ENCODE assay signal across 9 cellular contexts in the genomic region with DNA sequence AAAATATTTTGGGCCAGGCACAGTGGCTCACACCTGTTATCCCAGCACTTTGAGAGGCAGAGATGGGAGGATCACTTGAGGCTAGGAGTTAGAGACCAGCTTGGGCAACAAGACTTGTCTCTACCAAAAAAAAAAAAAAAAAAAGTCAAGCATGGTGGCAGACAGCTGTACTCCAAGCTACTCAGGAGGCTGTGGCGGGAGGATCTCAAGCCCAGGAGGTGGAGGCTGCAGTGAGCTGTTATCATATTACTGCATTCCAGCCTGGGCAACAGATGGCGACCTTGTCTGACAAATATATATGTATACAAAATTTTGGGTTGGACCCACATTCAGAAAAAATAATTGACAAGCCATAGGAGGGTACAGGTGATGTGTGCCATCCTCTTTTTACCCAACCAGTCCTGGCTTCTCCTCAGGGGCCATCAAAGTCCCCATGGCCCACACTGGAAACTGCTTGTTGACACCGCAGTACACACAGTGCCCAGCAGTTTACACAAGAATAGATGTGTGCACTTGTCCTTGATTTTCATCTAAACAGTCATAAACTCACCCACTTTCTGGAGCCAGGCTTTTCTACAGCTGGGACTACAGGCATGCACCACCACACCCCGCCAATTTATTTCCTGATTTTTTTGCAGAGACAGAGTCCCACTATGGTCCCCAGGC. TPM values are rescaled to one million over a fixed set of nuclear protein-coding genes. Genes with fewer than 3 reads are reported as not detected.
A peak's percentile ranks its signal among the peaks of the same experiment; 100 is the strongest.
DNase-seq lines count a peak whose midpoint lies in the region; ATAC-seq and TF ChIP-seq lines count a peak whose summit lies in the region.
"Had no signal": no experiment of that assay in that cellular context is flagged by ENCODE, and none has a peak within 500 bp of the region (broad histone marks: within the 10 kb centered on the region; RNA-seq: fewer than 3 reads in every experiment).

No MANE protein-coding gene starts in this region.

- H2AFZ ChIP-seq in DND-41 (ENCODE audit: low read depth, low read length), result no peak overlapping the region

- peak overlapping the region; percentile 93 to 100 (median 99); a peak in 21 of 22 replicates for H3K4me2 ChIP-seq in BLaER1 treated with 17β-estradiol and CSF1 and Interleukin-3, amounts not matched to agents 10 nM and 100 nM
- H3K4me2 ChIP-seq in DND-41 (ENCODE audit: insufficient read depth, low read length), result 0 out of 2 replicates have a peak overlapping the region, but pooled peaks have one; percentile 97

- no peaks in the 10 kb centered on the region for H3K27me3 ChIP-seq in BLaER1 treated with 17β-estradiol and CSF1 and Interleukin-3, amounts not matched to agents 10 nM and 100 nM
- H3K27me3 ChIP-seq in DND-41 (ENCODE audit: insufficient read depth, low read length, poor library complexity), result no peaks in the 10 kb centered on the region
- H3K27me3 ChIP-seq in mucosa of rectum (ENCODE audit: control insufficient read depth in 2 of 2, insufficient read depth in 2 of 2, low read length in 2 of 2), result no peaks in the 10 kb centered on the region
- no peaks in the 10 kb centered on the region for H3K27me3 ChIP-seq in uterus

- H3K4me1 ChIP-seq in BLaER1 treated with 17β-estradiol and CSF1 and Interleukin-3, amounts not matched to agents 10 nM and 100 nM, result peaks cover 42 to 50% (median 47%) of the 10 kb centered on the region in 10 experiments
- H3K4me1 ChIP-seq in DND-41 (ENCODE audit: insufficient read depth, low read length) (peaks cover 37% of the 10 kb centered on the region), mucosa of rectum (ENCODE audit: control insufficient read depth in 2 of 2, insufficient read depth in 2 of 2, low read length in 2 of 2) (peaks cover 39 to 47% of the 10 kb centered on the region in 2 donors), uterus (peaks cover 0 to 29% of the 10 kb centered on the region in 2 donors)

- TF ChIP-seq CTCF in DND-41 (IDR thresholded peaks at IDR 0.05; ENCODE audit: borderline replicate concordance, extremely low read depth, low read length, poor library complexity, severe bottlenecking), result peak; percentile 12
- no peak for TF ChIP-seq CTCF in uterus (IDR thresholded peaks at IDR 0.05)

- H3K36me3 ChIP-seq in BLaER1 treated with 17β-estradiol and CSF1 and Interleukin-3, amounts not matched to agents 10 nM and 100 nM, result peaks cover 48 to 75% (median 62%) of the 10 kb centered on the region in 11 experiments
- peaks cover 54% of the 10 kb centered on the region for H3K36me3 ChIP-seq in DND-41 (ENCODE audit: insufficient read depth, low read length)
- H3K36me3 ChIP-seq in mucosa of rectum (ENCODE audit: control insufficient read depth in 2 of 2, insufficient read depth in 2 of 2, low read length in 2 of 2), result peaks cover 49 to 55% of the 10 kb centered on the region in 2 donors
- no peaks in the 10 kb centered on the region for H3K36me3 ChIP-seq in uterus

- H3K4me3 Mint-ChIP-seq in activated naive CD8-positive, alpha-beta T cell treated with anti-CD3 and anti-CD28 coated beads, Interleukin-2, amount 10 ng/mL, durations not matched to agents 7 days and 5 days, result no peak overlapping the region

- H3K9me3 Mint-ChIP-seq in activated naive CD8-positive, alpha-beta T cell treated with anti-CD3 and anti-CD28 coated beads, Interleukin-2, amount 10 ng/mL, durations not matched to agents 7 days and 5 days, result no peaks in the 10 kb centered on the region

- TF ChIP-seq POLR2A in uterus (IDR thresholded peaks at IDR 0.05), result no peak

- intact Hi-C loops in uterus (cut with DNase I; ENCODE audit: low total_unique reads), result no loop called here

- DNase-seq in DND-41 (no peak), uterus (no peak), SK-N-DZ (ENCODE audit: low spot score) (no peak)
- DNase-seq in activated naive CD8-positive, alpha-beta T cell treated with anti-CD3 and anti-CD28 coated beads, Interleukin-2, amount 10 ng/mL, durations not matched to agents 7 days and 5 days, result no peak
- DNase-seq: HCEC 1CT had no signal

- peaks cover 17% of the 10 kb centered on the region for H3K36me3 Mint-ChIP-seq in activated naive CD8-positive, alpha-beta T cell treated with anti-CD3 and anti-CD28 coated beads, Interleukin-2, amount 10 ng/mL, durations not matched to agents 7 days and 5 days

- H3K9ac ChIP-seq in BLaER1 treated with 17β-estradiol and CSF1 and Interleukin-3, amounts not matched to agents 10 nM and 100 nM, result peak overlapping the region in 3 of 11 experiments; percentile 92 to 95 (median 93); a peak in 3 of 22 replicates
- H3K9ac ChIP-seq in DND-41 (ENCODE audit: low read depth, low read length) (no peak overlapping the region), mucosa of rectum (ENCODE audit: low read depth in 1 of 2, low read length in 2 of 2) (peak overlapping the region; percentile 14 to 98)

- H4K20me1 ChIP-seq in BLaER1 treated with 17β-estradiol and CSF1 and Interleukin-3, amounts not matched to agents 10 nM and 100 nM, result peaks cover 41 to 77% (median 65%) of the 10 kb centered on the region in 11 experiments; a peak in 20 of 22 replicates
- H4K20me1 ChIP-seq in DND-41 (ENCODE audit: insufficient read depth, low read length), result peaks cover 18% of the 10 kb centered on the region

- peak overlapping the region; percentile 56 for H3K27ac Mint-ChIP-seq in activated naive CD8-positive, alpha-beta T cell treated with anti-CD3 and anti-CD28 coated beads, Interleukin-2, amount 10 ng/mL, durations not matched to agents 7 days and 5 days

- no peaks in the 10 kb centered on the region for H3K27me3 Mint-ChIP-seq in activated naive CD8-positive, alpha-beta T cell treated with anti-CD3 and anti-CD28 coated beads, Interleukin-2, amount 10 ng/mL, durations not matched to agents 7 days and 5 days

- no peak for ATAC-seq in DND-41 (ENCODE audit: insufficient read depth, low read depth)
- no peak for ATAC-seq in activated naive CD8-positive, alpha-beta T cell treated with anti-CD3 and anti-CD28 coated beads, Interleukin-2, amount 10 ng/mL, durations not matched to agents 7 days and 5 days (ENCODE audit: low read depth)
- ATAC-seq in GM21390 (IDR thresholded peaks at IDR 0.05; ENCODE audit: unreplicated experiment), result no peak

- POLR2A ChIA-PET in activated naive CD8-positive, alpha-beta T cell treated with anti-CD3 and anti-CD28 coated beads, Interleukin-2, amount 10 ng/mL, durations not matched to agents 7 days and 5 days (lab: Charles Lee), result interaction anchor here (0.6 to 1.0 kb wide), 3 partner anchors 19 to 204 kb away, joined by 3 to 5 read pairs (median 4); a partner anchor contains a TSS

- no peaks in the 10 kb centered on the region for H3K9me3 ChIP-seq in BLaER1 treated with 17β-estradiol and CSF1 and Interleukin-3, amounts not matched to agents 10 nM and 100 nM (replicated peaks in 1 of 11)
- H3K9me3 ChIP-seq in DND-41 (ENCODE audit: insufficient read depth, low read length, severe bottlenecking) (no peaks in the 10 kb centered on the region), mucosa of rectum (ENCODE audit: control insufficient read depth in 2 of 2, low read length in 2 of 2) (no peaks in the 10 kb centered on the region), uterus (no peaks in the 10 kb centered on the region)

- peaks cover 33% of the 10 kb centered on the region for H3K4me1 Mint-ChIP-seq in activated naive CD8-positive, alpha-beta T cell treated with anti-CD3 and anti-CD28 coated beads, Interleukin-2, amount 10 ng/mL, durations not matched to agents 7 days and 5 days

- H3K79me2 ChIP-seq in DND-41 (ENCODE audit: insufficient read depth, low read length), result peaks cover 49% of the 10 kb centered on the region

- no peak overlapping the region for H3K4me3 ChIP-seq in BLaER1 treated with 17β-estradiol and CSF1 and Interleukin-3, amounts not matched to agents 10 nM and 100 nM
- H3K4me3 ChIP-seq in DND-41 (ENCODE audit: low read depth in 1 of 2, low read length in 2 of 2) (no peak overlapping the region), mucosa of rectum (ENCODE audit: low read length in 2 of 2) (peak overlapping the region; percentile 85 to 98), uterus (no peak overlapping the region)

- no peak overlapping the region for H3K27ac ChIP-seq in BLaER1 treated with 17β-estradiol and CSF1 and Interleukin-3, amounts not matched to agents 10 nM and 100 nM
- H3K27ac ChIP-seq in DND-41 (ENCODE audit: low read length) (no peak overlapping the region), mucosa of rectum (ENCODE audit: low read depth in 2 of 2, low read length in 2 of 2) (peak overlapping the region; percentile 95), uterus (no peak overlapping the region)

RNA-seq across cellular contexts. Expression of a gene that starts 1.7 kb away (rescaled TPM):
- 10 to 100 TPM; 45.4 to 46.4 TPM for total RNA-seq in activated naive CD8-positive, alpha-beta T cell treated with anti-CD3 and anti-CD28 coated beads, Interleukin-2, amount 10 ng/mL, durations not matched to agents 7 days and 5 days
- total RNA-seq in uterus, result 10 to 100 TPM; 15.0 to 51.0 (median 26.0) TPM
- 17.0 and 20.9 TPM in 2 replicates for polyA plus RNA-seq in SK-N-DZ (2014; cell fraction: cytosol; rRNA removed)
- polyA plus RNA-seq in SK-N-DZ (2014; cell fraction: nucleus; rRNA removed), result 9.2 and 10.9 TPM in 2 replicates

RNA-seq across cellular contexts. Expression of a gene that starts 2.8 kb away (rescaled TPM):
- 100 to 1,000 TPM in 1 of 2 experiments, 10 to 100 TPM in 1; 98.0 to 106 TPM for total RNA-seq in activated naive CD8-positive, alpha-beta T cell treated with anti-CD3 and anti-CD28 coated beads, Interleukin-2, amount 10 ng/mL, durations not matched to agents 7 days and 5 days
- total RNA-seq in uterus, result 10 to 100 TPM; 15.9 to 76.8 (median 74.2) TPM
- polyA plus RNA-seq in SK-N-DZ (2014; cell fraction: cytosol; rRNA removed), result 174 and 182 TPM in 2 replicates
- 92.7 and 156 TPM in 2 replicates for polyA plus RNA-seq in SK-N-DZ (2014; cell fraction: nucleus; rRNA removed)

RNA-seq across cellular contexts. Expression of a gene that starts 11.7 kb away (rescaled TPM):
- total RNA-seq in activated naive CD8-positive, alpha-beta T cell treated with anti-CD3 and anti-CD28 coated beads, Interleukin-2, amount 10 ng/mL, durations not matched to agents 7 days and 5 days, result under 1 TPM; 0.60 to 0.61 TPM
- 10 to 100 TPM in 3 of 4 donors, 1 to 10 TPM in 1; 7.5 to 32.8 (median 18.8) TPM for total RNA-seq in uterus
- 0.12 TPM in 1 of 2 replicates, not detected in the other for polyA plus RNA-seq in SK-N-DZ (2014; cell fraction: cytosol; rRNA removed)
- polyA plus RNA-seq in SK-N-DZ (2014; cell fraction: nucleus; rRNA removed), result 0.26 TPM in 1 of 2 replicates, not detected in the other

RNA-seq across cellular contexts. Expression of a gene that starts 18.3 kb away (rescaled TPM):
- not detected for total RNA-seq in activated naive CD8-positive, alpha-beta T cell treated with anti-CD3 and anti-CD28 coated beads, Interleukin-2, amount 10 ng/mL, durations not matched to agents 7 days and 5 days
- total RNA-seq in uterus, result 10 to 100 TPM in 1 of 4 donors, not detected in 3; 12.6 TPM
- not detected in 2 replicates for polyA plus RNA-seq in SK-N-DZ (2014; cell fraction: cytosol; rRNA removed)
- not detected in 2 replicates for polyA plus RNA-seq in SK-N-DZ (2014; cell fraction: nucleus; rRNA removed)
- total RNA-seq: frontal cortex had no signal

RNA-seq across cellular contexts. Expression of a gene that starts 24.0 kb away (rescaled TPM):
- 1 to 10 TPM; 4.8 to 8.3 TPM for total RNA-seq in activated naive CD8-positive, alpha-beta T cell treated with anti-CD3 and anti-CD28 coated beads, Interleukin-2, amount 10 ng/mL, durations not matched to agents 7 days and 5 days
- 1 to 10 TPM in 2 of 4 donors, under 1 TPM in 2; 0.51 to 2.8 (median 0.86) TPM for total RNA-seq in uterus
- polyA plus RNA-seq in SK-N-DZ (2014; cell fraction: cytosol; rRNA removed), result 2.1 and 2.2 TPM in 2 replicates
- 9.9 and 12.0 TPM in 2 replicates for polyA plus RNA-seq in SK-N-DZ (2014; cell fraction: nucleus; rRNA removed)

Comparison
In these comparisons a context has a peak if more than half of its experiments do, and no peak if none do; other contexts are left out.
1. H3K27ac ChIP-seq: peak in mucosa of rectum (2 of 2); none in BLaER1 treated with 17β-estradiol and CSF1 and Interleukin-3, amounts not matched to agents 10 nM and 100 nM (0 of 11), DND-41 (single experiment) and uterus (0 of 2).
2. H3K4me3 ChIP-seq: peak in mucosa of rectum (2 of 2); none in BLaER1 treated with 17β-estradiol and CSF1 and Interleukin-3, amounts not matched to agents 10 nM and 100 nM (0 of 10), DND-41 (0 of 2) and uterus (0 of 2).
3. RNA of a gene that starts 11.7 kb away (total RNA-seq): 7.5 to 32.8 TPM in uterus; 0.60 to 0.61 TPM in activated naive CD8-positive, alpha-beta T cell treated with anti-CD3 and anti-CD28 coated beads, Interleukin-2, amount 10 ng/mL, durations not matched to agents 7 days and 5 days; every median in the first group is over 4 times any median in the second.